14 cellular contexts compared by ENCODE assay signal in genomic region chr15:92949604-92950249, GRCh38. TPM values are rescaled to one million over a fixed set of nuclear protein-coding genes. Genes with fewer than 3 reads are reported as not detected.
DNase-seq lines count a peak whose midpoint lies in the region; ATAC-seq, FAIRE-seq and TF ChIP-seq lines count a peak whose summit lies in the region.
"Had no signal": no experiment of that assay in that cellular context is flagged by ENCODE, and none has a peak within 500 bp of the region (broad histone marks: within the 10 kb centered on the region; RNA-seq: fewer than 3 reads in every experiment).

No MANE protein-coding gene starts in this region.

- H3K4me3 Mint-ChIP-seq in H9: no peak overlapping the region
- H3K4me3 Mint-ChIP-seq in activated T-helper 1 cell treated with anti-CD3 and anti-CD28 coated beads, Interleukin-12 subunit alpha, Interleukin-12 subunit beta, Interleukin-2, Interleukin-4 antibody, amounts not matched to agents 30 ng/mL and 10 ng/mL and 1 ng/mL, durations not matched to agents 14 hours and 24 hours and 36 hours: no peak overlapping the region

- FAIRE-seq in HepG2 (lab: Jason Lieb, UNC): no peak
- FAIRE-seq: pancreas had no signal

- H3K9me3 ChIP-seq in BLaER1 treated with 17β-estradiol and CSF1 and Interleukin-3, amounts not matched to agents 10 nM and 100 nM (replicated peaks in 1 of 11): peaks cover 57 to 65% (median 59%) of the 10 kb centered on the region in 11 experiments
- H3K9me3 ChIP-seq in H9 (ENCODE audit: control insufficient read depth, low read depth, low read length) (peaks cover 28% of the 10 kb centered on the region), HepG2 (ENCODE audit: low read length) (peaks cover 31% of the 10 kb centered on the region)

- peaks cover 0 to 20% (median 0%) of the 10 kb centered on the region in 11 experiments; a peak in 2 of 22 replicates for H4K20me1 ChIP-seq in BLaER1 treated with 17β-estradiol and CSF1 and Interleukin-3, amounts not matched to agents 10 nM and 100 nM
- H4K20me1 ChIP-seq in H9 (ENCODE audit: control insufficient read depth, insufficient read depth, insufficient read length): no peaks in the 10 kb centered on the region
- no peaks in the 10 kb centered on the region for H4K20me1 ChIP-seq in HepG2 (ENCODE audit: insufficient read depth, low read length)

- CTCF ChIA-PET in HepG2 (lab: Yijun Ruan, JAX; ENCODE audit: low intra/inter-chr PET ratio, low total read pairs) (no interaction called here), HEK293T (lab: Yijun Ruan, JAX) (no interaction called here)

- H3K4ac ChIP-seq in H9 (ENCODE audit: low read depth, low read length): no peak overlapping the region

- TF ChIP-seq EP300 in HepG2 (IDR thresholded peaks at IDR 0.05; ENCODE audit: low read depth in 2 of 2, low read length in 2 of 2): peak in 1 of 2 experiments; percentile 52; a peak in 1 of 4 replicates
- 0 out of 2 replicates have a peak, but pooled peaks have one; percentile 12 for TF ChIP-seq EP300 in HepG2 (CRISPR knock-in tag; IDR thresholded peaks at IDR 0.05; ENCODE audit: borderline replicate concordance)

- H3K56ac ChIP-seq in H9 (ENCODE audit: insufficient read length, low read depth, low read length): no peak overlapping the region

- H3K36me3 ChIP-seq in BLaER1 treated with 17β-estradiol and CSF1 and Interleukin-3, amounts not matched to agents 10 nM and 100 nM: peaks cover 98 to 100% (median 100%) of the 10 kb centered on the region in 11 experiments
- peaks cover 27 to 86% of the 10 kb centered on the region in 2 experiments for H3K36me3 ChIP-seq in HepG2 (replicated peaks in 1 of 2; ENCODE audit: control insufficient read depth in 1 of 2, insufficient read depth in 2 of 2, low read length in 2 of 2)

- H2BK120ac ChIP-seq in H9 (ENCODE audit: low read depth, low read length, poor library complexity, severe bottlenecking): no peak overlapping the region

- H3K36me3 Mint-ChIP-seq in H9 (ENCODE audit: insufficient read depth in 1 of 3, low read depth in 3 of 3): peaks cover 65 to 91% (median 84%) of the 10 kb centered on the region in 3 experiments
- H3K36me3 Mint-ChIP-seq in activated T-helper 1 cell treated with anti-CD3 and anti-CD28 coated beads, Interleukin-12 subunit alpha, Interleukin-12 subunit beta, Interleukin-2, Interleukin-4 antibody, amounts not matched to agents 30 ng/mL and 10 ng/mL and 1 ng/mL, durations not matched to agents 14 hours and 24 hours and 36 hours (ENCODE audit: low read depth): peaks cover 71% of the 10 kb centered on the region

- DNase-seq in H9: peak; percentile 47
- no peak for DNase-seq in activated T-helper 1 cell treated with anti-CD3 and anti-CD28 coated beads, Interleukin-12 subunit alpha, Interleukin-12 subunit beta, Interleukin-2, Interleukin-4 antibody, amounts not matched to agents 30 ng/mL and 10 ng/mL and 1 ng/mL, durations not matched to agents 14 hours and 24 hours and 36 hours (ENCODE audit: low spot score)
- peak; percentile 32 for DNase-seq in HepG2 (ENCODE audit: low spot score)
- no peak for DNase-seq in HEK293T (ENCODE audit: extremely low spot score)
- DNase-seq in CD1c-positive myeloid dendritic cell (ENCODE audit: extremely low spot score): no peak
- DNase-seq: DND-41; NCI-H226; pancreas; Right ventricle myocardium superior; stimulated activated CD4-positive, alpha-beta T cell treated with anti-CD3 and anti-CD28 coated beads, Interleukin-2, amount 100 ng/mL, for 24 hours had no signal

- no peaks in the 10 kb centered on the region; a peak in 1 of 22 replicates for H3K27me3 ChIP-seq in BLaER1 treated with 17β-estradiol and CSF1 and Interleukin-3, amounts not matched to agents 10 nM and 100 nM
- H3K27me3 ChIP-seq in H9 (ENCODE audit: insufficient read depth, low read length) (no peaks in the 10 kb centered on the region), HepG2 (ENCODE audit: control insufficient read depth in 1 of 2, insufficient read depth in 2 of 2, low read length in 2 of 2) (no peaks in the 10 kb centered on the region)
- H3K27me3 ChIP-seq: pancreas had no signal

- H3K14ac ChIP-seq in H9 (ENCODE audit: insufficient read depth, low read length): no peak overlapping the region

- peaks cover 27 to 32% of the 10 kb centered on the region in 2 experiments for H3K9me3 Mint-ChIP-seq in H9
- H3K9me3 Mint-ChIP-seq in activated T-helper 1 cell treated with anti-CD3 and anti-CD28 coated beads, Interleukin-12 subunit alpha, Interleukin-12 subunit beta, Interleukin-2, Interleukin-4 antibody, amounts not matched to agents 30 ng/mL and 10 ng/mL and 1 ng/mL, durations not matched to agents 14 hours and 24 hours and 36 hours: peaks cover 38% of the 10 kb centered on the region

- intact Hi-C loops in activated T-helper 1 cell treated with anti-CD3 and anti-CD28 coated beads, Interleukin-12 subunit alpha, Interleukin-12 subunit beta, Interleukin-2, Interleukin-4 antibody, amounts not matched to agents 30 ng/mL and 10 ng/mL and 1 ng/mL, durations not matched to agents 14 hours and 24 hours and 36 hours (cut with micrococcal nuclease): loop anchor here (5.0 kb wide), 1 partner anchor 48 kb away; no protein-coding TSS in a partner anchor
- intact Hi-C loops in HepG2 (cut with micrococcal nuclease; ENCODE audit: unreplicated experiment): loop anchor here (10.0 kb wide), 1 partner anchor 45 kb away; no protein-coding TSS in a partner anchor

- H2AK5ac ChIP-seq in H9 (ENCODE audit: insufficient read length, low read length): no peak overlapping the region

- POLR2A ChIA-PET in HepG2 (lab: Yijun Ruan, JAX): interaction anchor here (1.3 to 2.0 kb wide), 6 partner anchors 11 to 146 kb away, joined by 3 to 10 read pairs (median 6); no protein-coding TSS in a partner anchor
- POLR2A ChIA-PET in HEK293T (lab: Yijun Ruan, JAX): no interaction called here

- no peak overlapping the region for H3T11ph ChIP-seq in H9 (ENCODE audit: low read length)

- H3K4me2 ChIP-seq in BLaER1 treated with 17β-estradiol and CSF1 and Interleukin-3, amounts not matched to agents 10 nM and 100 nM: no peak overlapping the region
- H3K4me2 ChIP-seq in H9 (ENCODE audit: insufficient read depth, insufficient read length, low read length) (no peak overlapping the region), HepG2 (ENCODE audit: low read depth, low read length) (no peak overlapping the region)
- H3K4me2 ChIP-seq: KMS-11 had no signal

- WGBS in H9 (ENCODE audit: extremely low coverage, insufficient read length, low lambda C conversion rate): no CpG with 5 or more reads among the region's 10 CpGs
- WGBS in HepG2 (ENCODE audit: low lambda C conversion rate): 87% methylated on average over 10 of the region's 10 CpGs

- peak overlapping the region in 8 of 10 experiments; percentile 15 to 38 (median 22); a peak in 10 of 20 replicates for H3K4me3 ChIP-seq in BLaER1 treated with 17β-estradiol and CSF1 and Interleukin-3, amounts not matched to agents 10 nM and 100 nM
- no peak overlapping the region for H3K4me3 ChIP-seq in HepG2 (replicated peaks in 1 of 3; ENCODE audit: insufficient read depth in 1 of 3, low read depth in 2 of 3, low read length in 3 of 3)
- H3K4me3 ChIP-seq: pancreas had no signal

- TF ChIP-seq CTCF in H9 (conservative IDR thresholded peaks at IDR 0.05) (no peak), HepG2 (CRISPR knock-in tag; IDR thresholded peaks at IDR 0.05) (no peak)

- H3K23ac ChIP-seq in H9 (ENCODE audit: insufficient read length, low read depth, low read length): no peak overlapping the region

- H3K18ac ChIP-seq in H9 (ENCODE audit: insufficient read length, low read depth, low read length): no peak overlapping the region

- no peak overlapping the region for H3K9ac ChIP-seq in BLaER1 treated with 17β-estradiol and CSF1 and Interleukin-3, amounts not matched to agents 10 nM and 100 nM
- H3K9ac ChIP-seq in H9 (ENCODE audit: extremely low read depth, insufficient read length, low read length) (no peak overlapping the region), HepG2 (ENCODE audit: insufficient read depth, low read depth, low read length) (peak overlapping the region; percentile 38)
- H3K9ac ChIP-seq: KMS-11 had no signal

- H3K23me2 ChIP-seq in H9 (ENCODE audit: insufficient read length, low read depth, low read length, poor library complexity, severe bottlenecking): no peaks in the 10 kb centered on the region

- no peaks in the 10 kb centered on the region for H3K79me1 ChIP-seq in H9 (ENCODE audit: insufficient read depth, low read depth, low read length, poor library complexity, severe bottlenecking)

- H2AFZ ChIP-seq in H9 (ENCODE audit: low read length): no peak overlapping the region
- H2AFZ ChIP-seq in HepG2 (ENCODE audit: low read length): no peak overlapping the region

- H3K79me2 ChIP-seq in H9 (ENCODE audit: insufficient read depth, low read length) (peaks cover 2% of the 10 kb centered on the region; the same call in 1 of the 2 replicates), HepG2 (ENCODE audit: insufficient read depth, low read length) (peaks cover 9% of the 10 kb centered on the region)

- H4K8ac ChIP-seq in H9 (replicated peaks; ENCODE audit: insufficient read length, low read depth, low read length): no peak overlapping the region

- in situ Hi-C loops in HepG2 (cut with HindIII; ENCODE audit: extremely low pct_ligation_motif_present, low pct_unique_long_range_greater_than_20kb): no loop called here

- TF ChIP-seq POLR2A in HepG2 (IDR thresholded peaks at IDR 0.05; ENCODE audit: insufficient read depth in 1 of 2, low read depth in 2 of 2, low read length in 2 of 2): no peak

- ATAC-seq in HepG2: peak; percentile 73
- no peak for ATAC-seq in activated CD4-positive, CD25-positive, alpha-beta regulatory T cell treated with anti-CD3 and anti-CD28 coated beads, Interleukin-2, amount 50 U/mL, for 24 hours
- ATAC-seq in GM19467 (IDR thresholded peaks at IDR 0.05; ENCODE audit: unreplicated experiment): no peak
- ATAC-seq: pancreas had no signal

- no peak overlapping the region for H2BK12ac ChIP-seq in H9 (ENCODE audit: insufficient read length, low read depth, low read length)

- H3K4me1 ChIP-seq in BLaER1 treated with 17β-estradiol and CSF1 and Interleukin-3, amounts not matched to agents 10 nM and 100 nM: no peaks in the 10 kb centered on the region
- H3K4me1 ChIP-seq in H9 (ENCODE audit: insufficient read depth, low read length) (no peaks in the 10 kb centered on the region), HepG2 (ENCODE audit: insufficient read depth, low read length) (peaks cover 22% of the 10 kb centered on the region)
- H3K4me1 ChIP-seq: pancreas had no signal

- H2BK20ac ChIP-seq in H9 (ENCODE audit: low read depth, low read length, poor library complexity, severe bottlenecking): no peak overlapping the region

- H2BK5ac ChIP-seq in H9 (ENCODE audit: insufficient read length, low read length): no peak overlapping the region

- H3K27ac Mint-ChIP-seq in H9: peak overlapping the region in 2 of 3 experiments; percentile 81 to 92; a peak in 4 of 7 replicates
- peak overlapping the region; percentile 21 for H3K27ac Mint-ChIP-seq in activated T-helper 1 cell treated with anti-CD3 and anti-CD28 coated beads, Interleukin-12 subunit alpha, Interleukin-12 subunit beta, Interleukin-2, Interleukin-4 antibody, amounts not matched to agents 30 ng/mL and 10 ng/mL and 1 ng/mL, durations not matched to agents 14 hours and 24 hours and 36 hours

- no peaks in the 10 kb centered on the region for H3K4me1 Mint-ChIP-seq in H9
- peaks cover 5% of the 10 kb centered on the region for H3K4me1 Mint-ChIP-seq in activated T-helper 1 cell treated with anti-CD3 and anti-CD28 coated beads, Interleukin-12 subunit alpha, Interleukin-12 subunit beta, Interleukin-2, Interleukin-4 antibody, amounts not matched to agents 30 ng/mL and 10 ng/mL and 1 ng/mL, durations not matched to agents 14 hours and 24 hours and 36 hours (ENCODE audit: low read depth)

- no TSS peak for BruUV-seq in HepG2 (replicated peaks; lab: Mats Ljungman, UMichigan)

- H3K27me3 Mint-ChIP-seq in H9 (ENCODE audit: low read depth): peaks cover 1% of the 10 kb centered on the region; the same call in 1 of the 2 replicates
- H3K27me3 Mint-ChIP-seq in activated T-helper 1 cell treated with anti-CD3 and anti-CD28 coated beads, Interleukin-12 subunit alpha, Interleukin-12 subunit beta, Interleukin-2, Interleukin-4 antibody, amounts not matched to agents 30 ng/mL and 10 ng/mL and 1 ng/mL, durations not matched to agents 14 hours and 24 hours and 36 hours (ENCODE audit: insufficient read depth): no peaks in the 10 kb centered on the region

- H2BK15ac ChIP-seq in H9 (ENCODE audit: low read depth, low read length): no peak overlapping the region

- H3K27ac ChIP-seq in BLaER1 treated with 17β-estradiol and CSF1 and Interleukin-3, amounts not matched to agents 10 nM and 100 nM: peak overlapping the region in 2 of 11 experiments; percentile 12 to 13; a peak in 4 of 22 replicates
- H3K27ac ChIP-seq in H9 (ENCODE audit: insufficient read length, low read depth, low read length) (peak overlapping the region; percentile 39), HepG2 (ENCODE audit: extremely low read length, insufficient read depth, low read length) (peak overlapping the region; percentile 87)
- H3K27ac ChIP-seq: KMS-11, pancreas had no signal

- H4K5ac ChIP-seq in H9 (ENCODE audit: insufficient read length, low read depth, low read length): no peak overlapping the region

- no peak overlapping the region for H4K91ac ChIP-seq in H9 (ENCODE audit: insufficient read length, low read depth, low read length)

- TF ChIP-seq RAD21 in HepG2 (CRISPR knock-in tag; IDR thresholded peaks at IDR 0.05): no peak

RNA-seq across cellular contexts. Expression of gene CHD2, which starts 49.6 kb away (rescaled TPM):
- 56.7 and 63.3 TPM in 2 replicates for total RNA-seq in H9 (2021)
- total RNA-seq in activated T-helper 1 cell treated with anti-CD3 and anti-CD28 coated beads, Interleukin-12 subunit alpha, Interleukin-12 subunit beta, Interleukin-2, Interleukin-4 antibody, amounts not matched to agents 30 ng/mL and 10 ng/mL and 1 ng/mL, durations not matched to agents 14 hours and 24 hours and 36 hours: 102 and 104 TPM in 2 replicates
- 47.3 and 54.1 TPM in 2 replicates for total RNA-seq in HepG2 (2016; rRNA removed; fragmentation: Illumina TruSeq; extraction: Trizol)
- total RNA-seq in HepG2 (2016; cell fraction: cytosol; rRNA removed; fragmentation: Illumina TruSeq; extraction: Trizol; ENCODE audit: low read depth): 130 and 158 TPM in 2 replicates
- total RNA-seq in HepG2 (2016; cell fraction: insoluble cytoplasmic fraction; rRNA removed; fragmentation: Illumina TruSeq; extraction: Trizol): 50.1 and 51.1 TPM in 2 replicates
- total RNA-seq in HepG2 (2016; cell fraction: membrane; rRNA removed; fragmentation: Illumina TruSeq; extraction: Trizol): 43.6 and 53.4 TPM in 2 replicates
- total RNA-seq in HepG2 (2016; cell fraction: nucleus; rRNA removed; fragmentation: Illumina TruSeq; extraction: Trizol): 176 and 185 TPM in 2 replicates
- 54.0 and 71.7 TPM in 2 replicates for polyA plus RNA-seq in HepG2 (2011; rRNA removed)
- polyA plus RNA-seq in HepG2 (2011; cell fraction: cytosol; rRNA removed): 36.6 and 46.4 TPM in 2 replicates
- 160 and 205 TPM in 2 replicates for polyA plus RNA-seq in HepG2 (2011; cell fraction: nucleus; rRNA removed)
- 51.4 and 60.1 TPM in 2 replicates for polyA plus RNA-seq in HepG2 (2012)
- 2.6 and 2.7 TPM in 2 replicates for polyA plus RNA-seq in HepG2 (2016; cell fraction: cytosol; fragmentation: Illumina TruSeq; extraction: Trizol; ENCODE audit: low read depth)
- polyA plus RNA-seq in HepG2 (2016; cell fraction: insoluble cytoplasmic fraction; fragmentation: Illumina TruSeq; extraction: Trizol; ENCODE audit: low read depth): 33.4 and 39.2 TPM in 2 replicates
- 5.7 and 7.2 TPM in 2 replicates for polyA plus RNA-seq in HepG2 (2016; cell fraction: membrane; fragmentation: Illumina TruSeq; extraction: Trizol; ENCODE audit: low read depth)
- polyA plus RNA-seq in HepG2 (2016; cell fraction: nucleus; fragmentation: Illumina TruSeq; extraction: Trizol; ENCODE audit: insufficient read depth, low read depth): 104 and 120 TPM in 2 replicates
- polyA minus RNA-seq in HepG2 (2011; rRNA and poly(A)+ RNA removed; ENCODE audit: low replicate concordance): 70.2 and 75.7 TPM in 2 replicates
- polyA minus RNA-seq in HepG2 (2011; cell fraction: cytosol; rRNA and poly(A)+ RNA removed): 53.5 and 70.4 TPM in 2 replicates
- polyA minus RNA-seq in HepG2 (2011; cell fraction: nucleus; rRNA and poly(A)+ RNA removed): 605 and 632 TPM in 2 replicates

Comparison
In these comparisons a context has a peak if more than half of its experiments do, and no peak if none do; other contexts are left out.
1. H3K4me3 ChIP-seq: peak in BLaER1 treated with 17β-estradiol and CSF1 and Interleukin-3, amounts not matched to agents 10 nM and 100 nM (8 of 10); none in HepG2 (0 of 3).
2. DNase-seq: peak in H9 (single experiment) and HepG2 (single experiment); none in activated T-helper 1 cell treated with anti-CD3 and anti-CD28 coated beads, Interleukin-12 subunit alpha, Interleukin-12 subunit beta, Interleukin-2, Interleukin-4 antibody, amounts not matched to agents 30 ng/mL and 10 ng/mL and 1 ng/mL, durations not matched to agents 14 hours and 24 hours and 36 hours (single experiment), HEK293T (single experiment) and CD1c-positive myeloid dendritic cell (single experiment).